8 cellular contexts compared by ENCODE assay signal in the genomic region with DNA sequence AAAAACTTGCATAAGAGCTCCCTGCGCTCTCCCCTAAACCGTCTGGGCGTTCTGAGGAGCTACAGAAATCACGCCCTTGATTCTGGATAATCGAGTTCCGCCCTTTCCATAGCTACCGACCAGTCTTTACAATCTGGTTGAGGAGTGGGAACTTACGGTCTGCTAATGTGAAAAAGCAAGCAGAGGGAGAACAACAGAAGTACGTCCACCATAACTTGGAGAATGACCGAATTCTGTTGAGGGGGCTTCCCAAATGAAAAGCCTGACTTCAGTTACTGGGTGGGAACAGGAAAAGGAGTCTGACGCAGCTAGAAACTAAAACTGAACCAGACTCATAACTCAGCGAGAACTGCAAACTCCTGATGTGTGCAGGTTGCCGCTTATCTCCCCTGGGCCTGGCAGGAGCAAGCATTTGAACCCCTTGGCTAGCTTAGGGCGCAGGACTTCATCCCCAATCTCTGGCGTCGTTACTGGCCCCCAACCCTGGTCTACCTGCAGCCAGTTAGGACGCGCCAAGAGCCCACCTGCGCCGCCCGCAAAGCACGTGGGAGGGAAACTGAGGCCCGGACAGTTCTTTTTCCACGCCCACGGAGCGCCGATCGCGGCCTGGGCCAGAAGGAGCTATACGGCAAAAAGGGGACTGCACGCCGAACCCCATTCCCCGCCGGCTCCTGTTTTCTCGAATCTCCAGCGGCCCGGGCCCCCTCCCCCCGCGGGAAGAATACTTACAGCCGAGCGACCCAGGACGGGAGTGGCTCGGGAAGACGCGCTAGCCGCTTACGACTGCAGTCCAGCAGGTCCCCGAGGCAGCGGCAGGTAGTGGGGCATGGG. TPM values are rescaled to one million over a fixed set of nuclear protein-coding genes. Genes with fewer than 3 reads are reported as not detected.
DNase-seq lines count a peak whose midpoint lies in the region; ATAC-seq and TF ChIP-seq lines count a peak whose summit lies in the region.

No MANE protein-coding gene starts in this region.

- no peak for ATAC-seq in HG02884 (IDR thresholded peaks at IDR 0.05; ENCODE audit: unreplicated experiment)

- intact Hi-C loops in activated CD4-positive, alpha-beta memory T cell treated with anti-CD3 and anti-CD28 coated beads for 36 hours (cut with micrococcal nuclease): no loop called here

- no peaks in the 10 kb centered on the region for H3K36me3 Mint-ChIP-seq in activated CD4-positive, alpha-beta memory T cell treated with anti-CD3 and anti-CD28 coated beads for 36 hours

- H3K27me3 Mint-ChIP-seq in activated CD4-positive, alpha-beta memory T cell treated with anti-CD3 and anti-CD28 coated beads for 36 hours: peaks cover 38% of the 10 kb centered on the region

- no peaks in the 10 kb centered on the region for H3K36me3 ChIP-seq in liver (ENCODE audit: control insufficient read depth in 4 of 4, insufficient read depth in 3 of 4, low read depth in 1 of 4, low read length in 3 of 4)
- no peaks in the 10 kb centered on the region for H3K36me3 ChIP-seq in tibial nerve

- TF ChIP-seq POLR2A in tibial nerve (IDR thresholded peaks at IDR 0.05): no peak

- peaks cover 9% of the 10 kb centered on the region for H3K4me1 Mint-ChIP-seq in activated CD4-positive, alpha-beta memory T cell treated with anti-CD3 and anti-CD28 coated beads for 36 hours (ENCODE audit: low read depth)

- no peak overlapping the region for H3K4me3 Mint-ChIP-seq in activated CD4-positive, alpha-beta memory T cell treated with anti-CD3 and anti-CD28 coated beads for 36 hours

- H3K9me3 ChIP-seq in liver (ENCODE audit: control insufficient read depth in 4 of 4, low read length in 3 of 4) (no peaks in the 10 kb centered on the region), tibial nerve (no peaks in the 10 kb centered on the region)

- no peaks in the 10 kb centered on the region for H3K27me3 ChIP-seq in liver (ENCODE audit: control insufficient read depth in 4 of 4, insufficient read depth in 4 of 4, low read length in 3 of 4)
- H3K27me3 ChIP-seq in tibial nerve: no peaks in the 10 kb centered on the region

- H3K27ac Mint-ChIP-seq in activated CD4-positive, alpha-beta memory T cell treated with anti-CD3 and anti-CD28 coated beads for 36 hours: no peak overlapping the region

- TF ChIP-seq CTCF in GM20000 (IDR thresholded peaks at IDR 0.05; ENCODE audit: extremely low read depth, missing control alignments): no peak
- no peak for TF ChIP-seq CTCF in coronary artery (IDR thresholded peaks at IDR 0.05)
- TF ChIP-seq CTCF in liver (IDR thresholded peaks at IDR 0.05; ENCODE audit: low read depth, low read length, missing input control): no peak
- TF ChIP-seq CTCF in tibial nerve (IDR thresholded peaks at IDR 0.05): no peak

- 1% methylated on average over 49 of the region's 49 CpGs for WGBS in liver
- WGBS in tibial nerve, 2 donors: 1 to 3% methylated on average over 13 to 47 of the region's 49 CpGs

- POLR2A ChIA-PET in activated CD4-positive, alpha-beta memory T cell treated with anti-CD3 and anti-CD28 coated beads for 36 hours (lab: Charles Lee): no interaction called here

- H3K9ac ChIP-seq in liver (ENCODE audit: low read depth in 1 of 2, low read length in 2 of 2): peak overlapping the region; percentile 79 to 92

- H3K27ac ChIP-seq in coronary artery (peak overlapping the region; percentile 97 to 99), liver (ENCODE audit: low read depth in 1 of 2, low read length in 2 of 2) (peak overlapping the region; percentile 92 to 95), tibial nerve (peak overlapping the region; percentile 88 to 99 (median 94))

- H3K4me3 ChIP-seq in coronary artery (peak overlapping the region; percentile 90), liver (ENCODE audit: low read depth in 1 of 3, low read length in 3 of 3) (peak overlapping the region; percentile 74 to 92 (median 87)), tibial nerve (peak overlapping the region; percentile 69 to 92 (median 72))

- no peaks in the 10 kb centered on the region for H3K9me3 Mint-ChIP-seq in activated CD4-positive, alpha-beta memory T cell treated with anti-CD3 and anti-CD28 coated beads for 36 hours

- H3K4me1 ChIP-seq in liver (ENCODE audit: control insufficient read depth in 4 of 4, insufficient read depth in 4 of 4, low read length in 3 of 4) (peaks cover 2 to 30% (median 26%) of the 10 kb centered on the region in 4 donors), tibial nerve (peaks cover 0 to 32% (median 2%) of the 10 kb centered on the region in 4 donors)

- DNase-seq in Ammon's horn (ENCODE audit: low spot score) (peak; percentile 24), GM20000 (ENCODE audit: low spot score) (peak; percentile 62), NCI-H2171 treated with DMSO at 0.1 percent for 48 hours (lab: John Stamatoyannopoulos, UW) (peak; percentile 74), coronary artery (ENCODE audit: low spot score) (peak; percentile 78), tibial nerve (ENCODE audit: low spot score in 2 of 2) (peak; percentile 23 to 24)
- no peak for DNase-seq in activated CD4-positive, alpha-beta memory T cell treated with anti-CD3 and anti-CD28 coated beads for 36 hours

- peak in 1 of 2 donors; percentile 77 for TF ChIP-seq EP300 in tibial nerve (IDR thresholded peaks at IDR 0.05)

- CTCF ChIA-PET in activated CD4-positive, alpha-beta memory T cell treated with anti-CD3 and anti-CD28 coated beads for 36 hours (lab: Charles Lee): no interaction called here

- peak in 1 of 2 donors; percentile 12 for TF ChIP-seq RAD21 in liver (IDR thresholded peaks at IDR 0.05)

TF ChIP-seq in liver, 16 proteins besides CTCF, POLR2A, EP300 and RAD21:
- TF ChIP-seq, protein P1, sequence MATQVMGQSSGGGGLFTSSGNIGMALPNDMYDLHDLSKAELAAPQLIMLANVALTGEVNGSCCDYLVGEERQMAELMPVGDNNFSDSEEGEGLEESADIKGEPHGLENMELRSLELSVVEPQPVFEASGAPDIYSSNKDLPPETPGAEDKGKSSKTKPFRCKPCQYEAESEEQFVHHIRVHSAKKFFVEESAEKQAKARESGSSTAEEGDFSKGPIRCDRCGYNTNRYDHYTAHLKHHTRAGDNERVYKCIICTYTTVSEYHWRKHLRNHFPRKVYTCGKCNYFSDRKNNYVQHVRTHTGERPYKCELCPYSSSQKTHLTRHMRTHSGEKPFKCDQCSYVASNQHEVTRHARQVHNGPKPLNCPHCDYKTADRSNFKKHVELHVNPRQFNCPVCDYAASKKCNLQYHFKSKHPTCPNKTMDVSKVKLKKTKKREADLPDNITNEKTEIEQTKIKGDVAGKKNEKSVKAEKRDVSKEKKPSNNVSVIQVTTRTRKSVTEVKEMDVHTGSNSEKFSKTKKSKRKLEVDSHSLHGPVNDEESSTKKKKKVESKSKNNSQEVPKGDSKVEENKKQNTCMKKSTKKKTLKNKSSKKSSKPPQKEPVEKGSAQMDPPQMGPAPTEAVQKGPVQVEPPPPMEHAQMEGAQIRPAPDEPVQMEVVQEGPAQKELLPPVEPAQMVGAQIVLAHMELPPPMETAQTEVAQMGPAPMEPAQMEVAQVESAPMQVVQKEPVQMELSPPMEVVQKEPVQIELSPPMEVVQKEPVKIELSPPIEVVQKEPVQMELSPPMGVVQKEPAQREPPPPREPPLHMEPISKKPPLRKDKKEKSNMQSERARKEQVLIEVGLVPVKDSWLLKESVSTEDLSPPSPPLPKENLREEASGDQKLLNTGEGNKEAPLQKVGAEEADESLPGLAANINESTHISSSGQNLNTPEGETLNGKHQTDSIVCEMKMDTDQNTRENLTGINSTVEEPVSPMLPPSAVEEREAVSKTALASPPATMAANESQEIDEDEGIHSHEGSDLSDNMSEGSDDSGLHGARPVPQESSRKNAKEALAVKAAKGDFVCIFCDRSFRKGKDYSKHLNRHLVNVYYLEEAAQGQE (IDR thresholded peaks at IDR 0.05): peak; percentile 26
- TF ChIP-seq TAF1 (conservative IDR thresholded peaks at IDR 0.05) (peak; percentile 52), YY1 (IDR thresholded peaks at IDR 0.05) (no peak), NR2F2 (IDR thresholded peaks at IDR 0.05) (no peak)
TF ChIP-seq in liver: peak in this region for 2.

RNA-seq across cellular contexts. Expression of a gene that starts 0.8 kb away (rescaled TPM):
- total RNA-seq in liver: 10 to 100 TPM; 14.5 to 17.0 TPM
- polyA plus RNA-seq in liver: 1 to 10 TPM; 2.9 to 7.0 TPM
- 100 to 1,000 TPM in 1 of 4 donors, 10 to 100 TPM in 3; 60.3 to 120 (median 78.3) TPM for total RNA-seq in tibial nerve
- under 1 TPM in 1 of 2 experiments, not detected in 1; 0.19 TPM for total RNA-seq in activated CD4-positive, alpha-beta memory T cell treated with anti-CD3 and anti-CD28 coated beads for 36 hours

Comparison
In these comparisons a context has a peak if more than half of its experiments do, and no peak if none do; other contexts are left out.
1. RNA of a gene that starts 0.8 kb away (total RNA-seq): 60.3 to 120 TPM in tibial nerve and 14.5 to 17.0 TPM in liver; 0.19 TPM in activated CD4-positive, alpha-beta memory T cell treated with anti-CD3 and anti-CD28 coated beads for 36 hours; every median in the first group is over 10 times any median in the second.
2. Peak in every context shown above with its lines, with median percentiles within 50 percentile points of each other: H3K27ac ChIP-seq and H3K4me3 ChIP-seq.